ENCODE assay signal across 8 cellular contexts in the genomic region with DNA sequence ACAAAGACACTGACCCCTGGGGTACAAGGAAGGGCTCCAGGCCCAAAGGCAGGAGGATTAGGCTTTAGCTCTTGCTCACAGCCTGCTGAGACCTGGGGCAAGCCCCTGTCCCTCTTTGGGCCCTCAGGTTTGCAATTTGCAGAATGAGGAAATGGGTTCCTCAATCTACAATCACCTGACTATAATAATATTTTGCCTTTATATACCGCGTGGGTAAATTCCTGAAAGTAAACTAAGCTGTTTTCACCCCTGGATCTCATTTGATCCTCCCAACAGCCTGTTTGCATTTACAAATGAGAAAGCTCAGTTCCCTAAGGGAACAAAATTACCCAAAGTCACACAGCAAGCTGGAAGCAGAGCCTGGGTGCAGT. TPM values are rescaled to one million over a fixed set of nuclear protein-coding genes. Genes with fewer than 3 reads are reported as not detected.
DNase-seq lines count a peak whose midpoint lies in the region; ATAC-seq and TF ChIP-seq lines count a peak whose summit lies in the region.

No MANE protein-coding gene starts in this region.

- H3K4me2 ChIP-seq in MM.1S (ENCODE audit: low read depth, low read length) (peak overlapping the region; percentile 60; the same call in 1 of the 2 replicates), osteoblast (ENCODE audit: insufficient read depth, low read length) (peak overlapping the region; percentile 85)

- H3K9me2 ChIP-seq in MM.1S (replicated peaks; ENCODE audit: insufficient read depth, low read length), result no peaks in the 10 kb centered on the region

- TF ChIP-seq CTCF in CD8-positive, alpha-beta T cell (IDR thresholded peaks at IDR 0.05), result no peak
- TF ChIP-seq CTCF in MM.1S (IDR thresholded peaks at IDR 0.05; ENCODE audit: low read length), result no peak
- TF ChIP-seq CTCF in osteoblast (IDR thresholded peaks at IDR 0.05; ENCODE audit: extremely low read depth, low read depth, low read length), result no peak

- no peaks in the 10 kb centered on the region for H3K79me2 ChIP-seq in MM.1S (ENCODE audit: low read length)
- H3K79me2 ChIP-seq in osteoblast (ENCODE audit: insufficient read depth, low read length), result no peaks in the 10 kb centered on the region

- no peaks in the 10 kb centered on the region for H3K27me3 Mint-ChIP-seq in CD8-positive, alpha-beta T cell (ENCODE audit: low read depth)

- peaks cover 3% of the 10 kb centered on the region for H3K36me3 Mint-ChIP-seq in CD8-positive, alpha-beta T cell

- H2AFZ ChIP-seq in MM.1S (ENCODE audit: low read length) (peak overlapping the region; percentile 67), osteoblast (ENCODE audit: low read length) (peak overlapping the region; percentile 85)

- 0 out of 2 replicates have a peak, but pooled peaks cover 4% of the 10 kb centered on the region for H3F3A ChIP-seq in MM.1S (ENCODE audit: insufficient read depth, low read length)

- H3K9me3 ChIP-seq in CD8-positive, alpha-beta T cell (ENCODE audit: low read length), result no peaks in the 10 kb centered on the region
- no peaks in the 10 kb centered on the region for H3K9me3 ChIP-seq in MM.1S (replicated peaks; ENCODE audit: insufficient read depth, low read length)
- H3K9me3 ChIP-seq in effector memory CD4-positive, alpha-beta T cell (ENCODE audit: control insufficient read depth, low read length), result no peaks in the 10 kb centered on the region
- H3K9me3 ChIP-seq in osteoblast (ENCODE audit: low read depth, low read length), result no peaks in the 10 kb centered on the region

- H3K4me3 Mint-ChIP-seq in CD8-positive, alpha-beta T cell, result peak overlapping the region; percentile 99

- POLR2A ChIA-PET in CD8-positive, alpha-beta T cell (lab: Charles Lee), result interaction anchor here (1.0 to 3.3 kb wide), 4 partner anchors 11 to 71 kb away, joined by 11 to 23 read pairs (median 16); no protein-coding TSS in a partner anchor

- H4K20me1 ChIP-seq in MM.1S (ENCODE audit: insufficient read depth, low read length) (no peaks in the 10 kb centered on the region), osteoblast (ENCODE audit: insufficient read depth, low read length) (no peaks in the 10 kb centered on the region)

- no peak for ATAC-seq in CD8-positive, alpha-beta T cell

- H3K9me3 Mint-ChIP-seq in CD8-positive, alpha-beta T cell, result no peaks in the 10 kb centered on the region

- peaks cover 25% of the 10 kb centered on the region for H3K4me1 Mint-ChIP-seq in CD8-positive, alpha-beta T cell (ENCODE audit: low read depth)

- peak overlapping the region; percentile 100 for H3K27ac Mint-ChIP-seq in CD8-positive, alpha-beta T cell

- no peak overlapping the region for H3K9ac ChIP-seq in MM.1S (ENCODE audit: low read length)

- no peaks in the 10 kb centered on the region for H3K36me3 ChIP-seq in CD8-positive, alpha-beta T cell (ENCODE audit: insufficient read depth, low read length)
- H3K36me3 ChIP-seq in MM.1S (replicated peaks; ENCODE audit: insufficient read depth, low read length) (no peaks in the 10 kb centered on the region), osteoblast (ENCODE audit: insufficient read depth, low read length) (no peaks in the 10 kb centered on the region)
- no peaks in the 10 kb centered on the region for H3K36me3 ChIP-seq in effector memory CD4-positive, alpha-beta T cell (ENCODE audit: control insufficient read depth, insufficient read depth, low read length)

- DNase-seq in CD8-positive, alpha-beta T cell, result no peak
- DNase-seq in MM.1S, result no peak
- no peak for DNase-seq in effector memory CD4-positive, alpha-beta T cell
- peak; percentile 59 for DNase-seq in osteoblast (ENCODE audit: insufficient read length, low spot score, missing footprints)
- no peak for DNase-seq in dedifferentiated amniotic fluid mesenchymal stem cell (ENCODE audit: extremely low spot score)
- DNase-seq in NCI-H748 treated with DMSO at 0.1 percent for 48 hours (lab: John Stamatoyannopoulos, UW), result no peak
- no peak for DNase-seq in HPDE6-E6E7 (ENCODE audit: extremely low spot score)
- no peak for DNase-seq in kidney tubule cell (ENCODE audit: low spot score)

- H3K27me3 ChIP-seq in CD8-positive, alpha-beta T cell (ENCODE audit: insufficient read depth, low read length), result no peaks in the 10 kb centered on the region
- no peaks in the 10 kb centered on the region for H3K27me3 ChIP-seq in MM.1S (replicated peaks; ENCODE audit: insufficient read depth, low read length)
- H3K27me3 ChIP-seq in effector memory CD4-positive, alpha-beta T cell (replicated peaks; ENCODE audit: control insufficient read depth, insufficient read depth, low read length, poor library complexity, severe bottlenecking), result no peaks in the 10 kb centered on the region
- no peaks in the 10 kb centered on the region for H3K27me3 ChIP-seq in osteoblast (ENCODE audit: insufficient read depth, low read length)

- H3K4me3 ChIP-seq in CD8-positive, alpha-beta T cell (ENCODE audit: low read depth, low read length), result peak overlapping the region; percentile 90
- H3K4me3 ChIP-seq in MM.1S (ENCODE audit: low read length) (no peak overlapping the region), osteoblast (ENCODE audit: insufficient read depth, low read length) (peak overlapping the region; percentile 45)
- peak overlapping the region; percentile 74 for H3K4me3 ChIP-seq in effector memory CD4-positive, alpha-beta T cell (ENCODE audit: insufficient read depth, low read depth, low read length, poor library complexity, severe bottlenecking)

- peaks cover 20% of the 10 kb centered on the region for H3K4me1 ChIP-seq in CD8-positive, alpha-beta T cell (ENCODE audit: insufficient read depth, low read length)
- H3K4me1 ChIP-seq in MM.1S (ENCODE audit: low read length), result peaks cover 13% of the 10 kb centered on the region
- peaks cover 16% of the 10 kb centered on the region for H3K4me1 ChIP-seq in effector memory CD4-positive, alpha-beta T cell (ENCODE audit: control insufficient read depth, insufficient read depth, low read length, poor library complexity, severe bottlenecking)
- peaks cover 33% of the 10 kb centered on the region for H3K4me1 ChIP-seq in osteoblast (ENCODE audit: insufficient read depth, low read length)

- CTCF ChIA-PET in CD8-positive, alpha-beta T cell (lab: Charles Lee), result interaction anchor here (0.6 to 11.1 kb wide), 18 partner anchors 11 to 386 kb away, joined by 3 to 157 read pairs (median 3); a partner anchor contains a TSS

- H3K27ac ChIP-seq in CD8-positive, alpha-beta T cell (ENCODE audit: low read depth, low read length), result peak overlapping the region; percentile 87
- H3K27ac ChIP-seq in MM.1S (ENCODE audit: low read length) (no peak overlapping the region), osteoblast (ENCODE audit: low read depth, low read length) (peak overlapping the region; percentile 74)
- H3K27ac ChIP-seq in effector memory CD4-positive, alpha-beta T cell (ENCODE audit: insufficient read depth, low read length, poor library complexity, severe bottlenecking), result peak overlapping the region; percentile 100

- intact Hi-C loops in CD8-positive, alpha-beta T cell (cut with DNase I, micrococcal nuclease), result loop anchor here (1.0 to 10.0 kb wide), 7 partner anchors 12 to 1182 kb away; a partner anchor contains a TSS

RNA-seq across cellular contexts. Expression of a gene that starts 0.8 kb away (rescaled TPM):
- 10 to 100 TPM; 22.1 to 25.1 TPM for total RNA-seq in CD8-positive, alpha-beta T cell
- 25.3 and 25.7 TPM in 2 replicates for total RNA-seq in osteoblast

RNA-seq across cellular contexts. Expression of a gene that starts 21.1 kb away (rescaled TPM):
- total RNA-seq in CD8-positive, alpha-beta T cell, result 10 to 100 TPM; 45.7 to 52.8 TPM
- total RNA-seq in osteoblast, result 11.9 and 12.4 TPM in 2 replicates

RNA-seq across cellular contexts. Expression of a gene that starts 40.9 kb away (rescaled TPM):
- total RNA-seq in CD8-positive, alpha-beta T cell, result 10 to 100 TPM; 93.5 to 95.2 TPM
- 91.6 and 95.2 TPM in 2 replicates for total RNA-seq in osteoblast
